In genomic region chr16:30406911-30407793, GRCh38 we compare ENCODE assay signal across 1 cellular context.
A peak's percentile ranks its signal among the peaks of the same experiment; 100 is the strongest.
TF ChIP-seq lines count a peak whose summit lies in the region.

ZNF771 (plus strand) TSS chr16:30407606; CDS start chr16:30408054, 448 bp downstream.

TF ChIP-seq in HepG2, 621 proteins besides CTCF, POLR2A, EP300 and RAD21 (continued from another document and continues in another):
- TF ChIP-seq ZNF567 (CRISPR knock-in tag; IDR thresholded peaks at IDR 0.05; ENCODE audit: borderline replicate concordance) (no peak; the same call in 1 of the 2 replicates), SIN3B (IDR thresholded peaks at IDR 0.05; ENCODE audit: low read length) (no peak), ZC3H13 (CRISPR knock-in tag; IDR thresholded peaks at IDR 0.05) (peak; percentile 87; the same call in 1 of the 2 replicates), RNF219 (CRISPR knock-in tag; IDR thresholded peaks at IDR 0.05) (no peak), SSRP1 (CRISPR knock-in tag; IDR thresholded peaks at IDR 0.05) (no peak), YY1 (IDR thresholded peaks at IDR 0.05; ENCODE audit: insufficient read depth, insufficient replicate concordance, low read depth, low read length) (no peak), FOXK2 (IDR thresholded peaks at IDR 0.05) (peak; percentile 20; the same call in 1 of the 2 replicates), BRF2 (CRISPR knock-in tag; IDR thresholded peaks at IDR 0.05) (0 out of 2 replicates have a peak, but pooled peaks have one; percentile 50), CHD4 (IDR thresholded peaks at IDR 0.05; ENCODE audit: borderline replicate concordance, low read length) (no peak), CENPX (CRISPR knock-in tag; IDR thresholded peaks at IDR 0.05) (no peak), ZNF34 (CRISPR knock-in tag; IDR thresholded peaks at IDR 0.05; ENCODE audit: borderline replicate concordance) (no peak), CENPT (CRISPR knock-in tag; IDR thresholded peaks at IDR 0.05; ENCODE audit: low read depth) (no peak), ELK4 (CRISPR knock-in tag; IDR thresholded peaks at IDR 0.05; ENCODE audit: borderline replicate concordance) (no peak), PRDM4 (CRISPR knock-in tag; IDR thresholded peaks at IDR 0.05; ENCODE audit: borderline replicate concordance) (no peak), ZSCAN31 (CRISPR knock-in tag; IDR thresholded peaks at IDR 0.05; ENCODE audit: low read depth) (peak; percentile 95), CCDC6 (CRISPR knock-in tag; IDR thresholded peaks at IDR 0.05) (peak; percentile 90), BORCS8-MEF2B (CRISPR knock-in tag; IDR thresholded peaks at IDR 0.05) (peak; percentile 74; the same call in 1 of the 2 replicates), SIN3A (IDR thresholded peaks at IDR 0.05; ENCODE audit: borderline replicate concordance, low read depth, low read length) (peak; percentile 97; the same call in 1 of the 2 replicates), ARID5B (CRISPR knock-in tag; IDR thresholded peaks at IDR 0.05) (peak; percentile 80), E2F2 (CRISPR knock-in tag; IDR thresholded peaks at IDR 0.05; ENCODE audit: borderline replicate concordance) (no peak; the same call in 1 of the 2 replicates), ARID3A (IDR thresholded peaks at IDR 0.05; ENCODE audit: low read depth, low read length) (no peak), ZNF350 (CRISPR knock-in tag; IDR thresholded peaks at IDR 0.05; ENCODE audit: borderline replicate concordance, low read depth) (peak; percentile 90), ETV6 (CRISPR knock-in tag; conservative IDR thresholded peaks at IDR 0.05) (peak; percentile 73), DPF2 (CRISPR knock-in tag; IDR thresholded peaks at IDR 0.05; ENCODE audit: borderline replicate concordance, low read depth) (no peak), IRF1 (CRISPR knock-in tag; IDR thresholded peaks at IDR 0.05; ENCODE audit: low read depth) (no peak), GRHL1 (CRISPR knock-in tag; conservative IDR thresholded peaks at IDR 0.05) (no peak), ZNF550 (CRISPR knock-in tag; IDR thresholded peaks at IDR 0.05; ENCODE audit: borderline replicate concordance) (no peak), BHLHE40 (IDR thresholded peaks at IDR 0.05; ENCODE audit: low read length) (peak; percentile 62), ATF7 (IDR thresholded peaks at IDR 0.05) (no peak), ATF7 (CRISPR knock-in tag; IDR thresholded peaks at IDR 0.05) (0 out of 2 replicates have a peak, but pooled peaks have one; percentile 11), ZBTB42 (CRISPR knock-in tag; IDR thresholded peaks at IDR 0.05) (no peak; the same call in 1 of the 2 replicates), TBX3 (IDR thresholded peaks at IDR 0.05; ENCODE audit: borderline replicate concordance) (peak; percentile 46; the same call in 1 of the 2 replicates), MAFF (IDR thresholded peaks at IDR 0.05; ENCODE audit: low read depth, low read length) (no peak), ZNF530 (CRISPR knock-in tag; IDR thresholded peaks at IDR 0.05; ENCODE audit: low read depth) (no peak), CBX5 (CRISPR knock-in tag; IDR thresholded peaks at IDR 0.05; ENCODE audit: borderline replicate concordance) (no peak; the same call in 1 of the 2 replicates), SYNCRIP (IDR thresholded peaks at IDR 0.05; ENCODE audit: insufficient read depth, low read depth, low read length) (no peak), ZNF773 (CRISPR knock-in tag; IDR thresholded peaks at IDR 0.05; ENCODE audit: borderline replicate concordance) (no peak; the same call in 1 of the 2 replicates), SALL1 (CRISPR knock-in tag; IDR thresholded peaks at IDR 0.05) (peak; percentile 82; the same call in 1 of the 2 replicates), ZNF362 (CRISPR knock-in tag; IDR thresholded peaks at IDR 0.05; ENCODE audit: borderline replicate concordance) (0 out of 2 replicates have a peak, but pooled peaks have one; percentile 43), ZNF513 (CRISPR knock-in tag; conservative IDR thresholded peaks at IDR 0.05) (no peak), TBL1XR1 (IDR thresholded peaks at IDR 0.05; ENCODE audit: borderline replicate concordance, low read length, partially characterized antibody) (no peak)
